In the genomic region with DNA sequence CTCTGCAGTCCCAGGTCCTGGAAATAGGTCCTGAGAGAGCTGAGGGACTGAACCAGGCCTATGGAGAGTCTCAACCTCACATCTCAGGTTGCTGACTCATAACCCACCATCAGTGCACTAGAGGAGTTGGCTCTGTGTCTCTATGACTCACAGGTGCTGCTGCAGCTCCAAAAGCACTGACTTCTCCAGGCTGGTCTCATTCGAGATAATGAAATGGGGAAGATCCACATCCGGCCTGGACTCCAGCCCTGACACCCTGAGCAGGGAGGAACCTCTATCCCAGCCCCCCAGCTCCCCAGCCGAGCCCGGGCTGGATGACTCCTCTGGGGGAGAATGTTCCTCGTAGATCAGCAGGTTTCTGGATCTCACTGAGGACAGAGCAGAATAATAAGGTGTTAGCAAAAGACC, we compare ENCODE assay signal across 8 cellular contexts. TPM values are rescaled to one million over a fixed set of nuclear protein-coding genes. Genes with fewer than 3 reads are reported as not detected.
DNase-seq lines count a peak whose midpoint lies in the region; ATAC-seq and TF ChIP-seq lines count a peak whose summit lies in the region.

No MANE protein-coding gene starts in this region.

- H3K4me3 ChIP-seq in spleen, result no peak overlapping the region

- H3K27me3 ChIP-seq in spleen (replicated peaks in 1 of 7), result no peaks in the 10 kb centered on the region

- H3K27ac ChIP-seq in spleen, result no peak overlapping the region

- peaks cover 0 to 13% (median 9%) of the 10 kb centered on the region in 8 donors for H3K9me3 ChIP-seq in spleen

- H3K36me3 ChIP-seq in spleen, result peaks cover 3 to 98% (median 76%) of the 10 kb centered on the region in 6 donors

- no peak for TF ChIP-seq POLR2A in spleen (IDR thresholded peaks at IDR 0.05)

- TF ChIP-seq CTCF in GM13976 (IDR thresholded peaks at IDR 0.05; ENCODE audit: borderline replicate concordance, control extremely low read depth, extremely low read depth, insufficient read depth, missing control alignments) (no peak), spleen (IDR thresholded peaks at IDR 0.05 in 8 of 11, conservative IDR thresholded peaks at IDR 0.05 in 3 of 11) (no peak)

- peaks cover 0 to 12% (median 0%) of the 10 kb centered on the region in 6 donors for H3K4me1 ChIP-seq in spleen

- DNase-seq in GM13976 (ENCODE audit: low spot score) (peak; percentile 77), HPDE6-E6E7 (ENCODE audit: extremely low spot score) (peak; percentile 94), astrocyte of the hippocampus (ENCODE audit: low read depth, low spot score) (peak; percentile 94), renal cortical epithelial cell (ENCODE audit: low read depth) (peak; percentile 98), spleen (no peak), KBM-7 (no peak)
- DNase-seq in effector CD4-positive, alpha-beta T cell, result no peak

- in situ Hi-C loops in GM13976 (cut with MboI; ENCODE audit: low sequenced_read_pairs, unreplicated experiment), result no loop called here
- in situ Hi-C loops in KBM-7 (cut with MboI; ENCODE audit: low pct_unique_long_range_greater_than_20kb, low sequenced_read_pairs), result loop anchor here (25.0 kb wide), 1 partner anchor 220 kb away; no protein-coding TSS in a partner anchor

- peak; percentile 95 for ATAC-seq in GM21529 (IDR thresholded peaks at IDR 0.05; ENCODE audit: unreplicated experiment)

- 67 to 94% (median 86%) methylated on average over 5 of the region's 5 CpGs for WGBS in spleen, 5 donors

- intact Hi-C loops in spleen (cut with DNase I; ENCODE audit: low total_unique reads), result no loop called here

RNA-seq across cellular contexts. Expression of a gene that starts 35.5 kb away (rescaled TPM):
- total RNA-seq in renal cortical epithelial cell, result 8.0 and 17.5 TPM in 2 replicates
- total RNA-seq in spleen, result 1 to 10 TPM in 1 of 7 donors, under 1 TPM in 6; 0.05 to 1.0 (median 0.61) TPM
- polyA plus RNA-seq in spleen, result under 1 TPM; 0.03 to 0.22 (median 0.05) TPM

Comparison
In these comparisons a context has a peak if more than half of its experiments do, and no peak if none do; other contexts are left out.
1. DNase-seq: peak in GM13976 (single experiment), HPDE6-E6E7 (single experiment), astrocyte of the hippocampus (single experiment) and renal cortical epithelial cell (single experiment); none in spleen (single experiment), KBM-7 (single experiment) and effector CD4-positive, alpha-beta T cell (single experiment).